8 cellular contexts compared by ENCODE assay signal in the genomic region with DNA sequence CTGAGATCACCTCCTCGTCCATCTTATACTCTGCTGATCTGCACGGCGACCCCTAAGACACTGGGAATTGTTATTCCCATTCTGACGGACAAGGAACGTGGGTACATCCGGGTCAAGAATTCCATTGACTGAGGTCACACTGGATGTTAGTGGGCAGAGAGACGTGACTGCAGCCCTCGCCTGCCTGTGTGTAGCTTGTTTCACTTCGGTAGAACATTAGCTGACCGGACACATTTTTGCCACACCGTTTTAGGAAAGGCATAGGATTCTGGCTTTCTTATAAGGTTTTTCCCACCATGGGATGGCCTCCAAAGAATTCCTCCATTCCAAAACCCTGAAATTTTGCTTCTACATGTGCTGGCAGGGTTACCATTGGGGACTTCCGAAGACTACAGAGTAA.
DNase-seq lines count a peak whose midpoint lies in the region; ATAC-seq, FAIRE-seq and TF ChIP-seq lines count a peak whose summit lies in the region.
"Not testable (repeated sequence)": the region's sequence is repeated elsewhere in the genome, so short reads cannot be mapped to it uniquely, and the experiment has no call there.

No MANE protein-coding gene starts in this region.

- 89% methylated on average over 12 of the region's 12 CpGs for WGBS in A549 (ENCODE audit: missing lambda C conversion rate)
- WGBS in esophagus muscularis mucosa, result 62% methylated on average over 10 of the region's 12 CpGs
- 43 to 73% (median 68%) methylated on average over 9 to 12 of the region's 12 CpGs for WGBS in heart left ventricle, 4 donors

- peaks cover 15% of the 10 kb centered on the region for H3K36me3 Mint-ChIP-seq in nephron progenitor cell (ENCODE audit: low read depth)

- not testable (repeated sequence) for H3K27me3 ChIP-seq in ascending aorta; esophagus muscularis mucosa; heart left ventricle; right atrium auricular region; gastrocnemius medialis; thoracic aorta (replicated peaks; ENCODE audit: insufficient read depth)

- in situ Hi-C loops in gastrocnemius medialis (cut with MboI; ENCODE audit: low sequenced_read_pairs in 4 of 4), result loop anchor here in 1 of 4 donors (25.0 kb wide), 1 partner anchor 1146 kb away; no protein-coding TSS in a partner anchor

- H3K4me1 ChIP-seq in A549, ascending aorta: not testable (repeated sequence)
- H3K4me1 ChIP-seq in esophagus muscularis mucosa, result peaks cover 10 to 59% (median 57%) of the 10 kb centered on the region in 4 donors
- peaks cover 0 to 50% (median 10%) of the 10 kb centered on the region in 12 donors for H3K4me1 ChIP-seq in heart left ventricle
- H3K4me1 ChIP-seq in right atrium auricular region, result peaks cover 0 to 11% of the 10 kb centered on the region in 2 donors
- peaks cover 69 to 75% of the 10 kb centered on the region in 2 donors for H3K4me1 ChIP-seq in gastrocnemius medialis
- peaks cover 8 to 51% of the 10 kb centered on the region in 2 donors for H3K4me1 ChIP-seq in thoracic aorta (ENCODE audit: control insufficient read depth in 1 of 2, low read depth in 2 of 2)

- not testable (repeated sequence) for H3K4me3 Mint-ChIP-seq in nephron progenitor cell

- peak overlapping the region; percentile 80 for H3K27ac Mint-ChIP-seq in nephron progenitor cell

- not testable (repeated sequence) for ATAC-seq in A549; gastrocnemius medialis; thoracic aorta (ENCODE audit: insufficient number of reproducible peaks, low FRiP score, low read depth)
- peak in 2 of 4 donors; percentile 4 to 5 for ATAC-seq in heart left ventricle

- TF ChIP-seq POLR2A in A549 (IDR thresholded peaks at IDR 0.05; ENCODE audit: low read length); esophagus muscularis mucosa (IDR thresholded peaks at IDR 0.05; ENCODE audit: low read depth); heart left ventricle (IDR thresholded peaks at IDR 0.05); gastrocnemius medialis (IDR thresholded peaks at IDR 0.05): not testable (repeated sequence)

- POLR2A ChIA-PET in A549 (lab: Yijun Ruan, JAX), result not testable (repeated sequence)

- not testable (repeated sequence) for H3K27ac ChIP-seq in A549
- H3K27ac ChIP-seq in ascending aorta (peak overlapping the region; percentile 45 to 66), esophagus muscularis mucosa (replicated peaks in 1 of 4) (peak overlapping the region; percentile 67 to 82 (median 78)), heart left ventricle (peak overlapping the region in 10 of 12 donors; percentile 34 to 90 (median 82)), right atrium auricular region (peak overlapping the region; percentile 76 to 83), gastrocnemius medialis (peak overlapping the region; percentile 82 to 90 (median 87)), thoracic aorta (peak overlapping the region; percentile 64 to 71)

- not testable (repeated sequence) for H3K27me3 Mint-ChIP-seq in nephron progenitor cell (ENCODE audit: low read depth, poor library complexity)

- H3K9me3 ChIP-seq in A549, ascending aorta, esophagus muscularis mucosa, heart left ventricle, right atrium auricular region, gastrocnemius medialis, thoracic aorta: not testable (repeated sequence)

- intact Hi-C loops in ascending aorta (cut with DNase I) (loop anchor here (5.0 kb wide), 1 partner anchor 76 kb away; no protein-coding TSS in a partner anchor), heart left ventricle (cut with DNase I) (loop anchor here in 4 of 10 donors (5.0 to 10.0 kb wide), 4 partner anchors 49 to 339 kb away; no protein-coding TSS in a partner anchor)
- intact Hi-C loops in esophagus muscularis mucosa (cut with DNase I); gastrocnemius medialis (cut with DNase I; ENCODE audit: low total_unique reads): not testable (repeated sequence)

- H3K4me3 ChIP-seq in A549, ascending aorta, esophagus muscularis mucosa, heart left ventricle, right atrium auricular region, gastrocnemius medialis, thoracic aorta: not testable (repeated sequence)

- TF ChIP-seq CTCF in A549 (IDR thresholded peaks at IDR 0.05); ascending aorta (IDR thresholded peaks at IDR 0.05); esophagus muscularis mucosa (IDR thresholded peaks at IDR 0.05); heart left ventricle (IDR thresholded peaks at IDR 0.05); right atrium auricular region (IDR thresholded peaks at IDR 0.05); nephron progenitor cell (IDR thresholded peaks at IDR 0.05); gastrocnemius medialis (IDR thresholded peaks at IDR 0.05 in 4 of 5, conservative IDR thresholded peaks at IDR 0.05 in 1 of 5); thoracic aorta (IDR thresholded peaks at IDR 0.05): not testable (repeated sequence)

- not testable (repeated sequence) for TF ChIP-seq EP300 in A549 (IDR thresholded peaks at IDR 0.05); esophagus muscularis mucosa (IDR thresholded peaks at IDR 0.05)

- FAIRE-seq in A549 (lab: Jason Lieb, UNC), result not testable (repeated sequence)

- not testable (repeated sequence) for TF ChIP-seq RAD21 in A549 (conservative IDR thresholded peaks at IDR 0.05 in 1 of 2, IDR thresholded peaks at IDR 0.05 in 1 of 2)

- not testable (repeated sequence) for H3K4me2 ChIP-seq in A549

- H3K9me3 Mint-ChIP-seq in nephron progenitor cell, result not testable (repeated sequence)

- CTCF ChIA-PET in A549 (lab: Yijun Ruan, JAX), result interaction anchor here (1.6 to 4.8 kb wide), 4 partner anchors 13 to 888 kb away, joined by 4 to 29 read pairs (median 5); no protein-coding TSS in a partner anchor

- not testable (repeated sequence) for DNase-seq in A549 (ENCODE audit: low read depth in 1 of 2, low spot score in 1 of 2); esophagus muscularis mucosa (ENCODE audit: extremely low spot score); heart left ventricle; right atrium auricular region (ENCODE audit: low spot score); nephron progenitor cell; gastrocnemius medialis; thoracic aorta (ENCODE audit: low spot score)
- peak in 1 of 2 donors; percentile 61 for DNase-seq in ascending aorta (ENCODE audit: low spot score in 2 of 2)

- peaks cover 17% of the 10 kb centered on the region for H3K4me1 Mint-ChIP-seq in nephron progenitor cell

- H3K36me3 ChIP-seq in ascending aorta, result peaks cover 20 to 35% of the 10 kb centered on the region in 2 donors
- peaks cover 27 to 68% (median 52%) of the 10 kb centered on the region in 4 donors for H3K36me3 ChIP-seq in esophagus muscularis mucosa
- peaks cover 0 to 88% (median 47%) of the 10 kb centered on the region in 9 donors for H3K36me3 ChIP-seq in heart left ventricle
- H3K36me3 ChIP-seq in right atrium auricular region, result peaks cover 52% of the 10 kb centered on the region
- peaks cover 3 to 64% of the 10 kb centered on the region in 2 donors for H3K36me3 ChIP-seq in gastrocnemius medialis
- H3K36me3 ChIP-seq in thoracic aorta, result peaks cover 32% of the 10 kb centered on the region

TF ChIP-seq in A549, 52 proteins besides CTCF, POLR2A, EP300 and RAD21:
- TF ChIP-seq MAFK (IDR thresholded peaks at IDR 0.05; ENCODE audit: partially characterized antibody), result peak; percentile 36
